In genomic region chr14:69652942-69653680, GRCh38 we compare ENCODE assay signal across 8 cellular contexts. TPM values are rescaled to one million over a fixed set of nuclear protein-coding genes. Genes with fewer than 3 reads are reported as not detected.
DNase-seq lines count a peak whose midpoint lies in the region; ATAC-seq lines count a peak whose summit lies in the region.

No MANE protein-coding gene starts in this region.

- peak overlapping the region; percentile 22 for H3K27ac ChIP-seq in substantia nigra (ENCODE audit: low read depth, low read length, poor library complexity, severe bottlenecking)

- intact Hi-C loops in left ventricle myocardium superior (cut with micrococcal nuclease) = no loop called here

- DNase-seq in activated CD4-positive, alpha-beta T cell treated with anti-CD3 and anti-CD28 coated beads for 48 hours = peak; percentile 54
- DNase-seq in activated CD4-positive, alpha-beta T cell treated with anti-CD3 and anti-CD28 coated beads, Interleukin-2, amount 50 U/mL, for 4 hours = no peak
- DNase-seq in SIG-M5 treated with dmso at 0.1 percent for 504 hours (lab: John Stamatoyannopoulos, UW; ENCODE audit: unreplicated experiment) (peak; percentile 54), left ventricle myocardium superior (no peak), substantia nigra (lab: John Stamatoyannopoulos, UW) (peak in 10 of 49 donors; percentile 8 to 42 (median 16)), NCI-H2081 treated with DMSO at 0.1 percent for 48 hours (lab: John Stamatoyannopoulos, UW) (no peak)
- DNase-seq in activated CD4-positive, alpha-beta T cell treated with anti-CD3 and anti-CD28 coated beads for 4 hours = no peak

- ATAC-seq in left ventricle myocardium superior = peak; percentile 20
- ATAC-seq in GM18907 (IDR thresholded peaks at IDR 0.05; ENCODE audit: unreplicated experiment) = no peak

RNA-seq across cellular contexts. Expression of gene SUSD6, which starts 41.7 kb away (rescaled TPM):
- 21.4 TPM for total RNA-seq in left ventricle myocardium superior

Comparison
In these comparisons a context has a peak if more than half of its experiments do, and no peak if none do; other contexts are left out.
1. DNase-seq: peak in activated CD4-positive, alpha-beta T cell treated with anti-CD3 and anti-CD28 coated beads for 48 hours (single experiment) and SIG-M5 treated with dmso at 0.1 percent for 504 hours (single experiment); none in activated CD4-positive, alpha-beta T cell treated with anti-CD3 and anti-CD28 coated beads, Interleukin-2, amount 50 U/mL, for 4 hours (0 of 2), left ventricle myocardium superior (single experiment), NCI-H2081 treated with DMSO at 0.1 percent for 48 hours (single experiment) and activated CD4-positive, alpha-beta T cell treated with anti-CD3 and anti-CD28 coated beads for 4 hours (0 of 2).